1 cellular context compared by ENCODE assay signal in genomic region chr3:52704611-52705437, GRCh38.
A peak's percentile ranks its signal among the peaks of the same experiment; 100 is the strongest.
TF ChIP-seq lines count a peak whose summit lies in the region.

No MANE protein-coding gene starts in this region.

TF ChIP-seq in HepG2, 621 proteins besides CTCF, POLR2A, EP300 and RAD21 (continued from another document and continues in another):
- TF ChIP-seq HDAC2 (CRISPR knock-in tag; IDR thresholded peaks at IDR 0.05) (peak; percentile 90), SKIL (CRISPR knock-in tag; IDR thresholded peaks at IDR 0.05; ENCODE audit: borderline replicate concordance) (peak; percentile 86; the same call in 1 of the 2 replicates), ZHX1 (CRISPR knock-in tag; IDR thresholded peaks at IDR 0.05; ENCODE audit: low read depth) (peak; percentile 67), ZSCAN9 (CRISPR knock-in tag; IDR thresholded peaks at IDR 0.05; ENCODE audit: borderline replicate concordance) (peak; percentile 56; the same call in 1 of the 2 replicates), KDM4B (CRISPR knock-in tag; IDR thresholded peaks at IDR 0.05) (peak; percentile 44; the same call in 1 of the 2 replicates), SALL1 (CRISPR knock-in tag; IDR thresholded peaks at IDR 0.05) (peak; percentile 90), GZF1 (CRISPR knock-in tag; IDR thresholded peaks at IDR 0.05) (0 out of 2 replicates have a peak, but pooled peaks have one; percentile 8), CC2D1A (CRISPR knock-in tag; IDR thresholded peaks at IDR 0.05) (no peak), TP53 (CRISPR knock-in tag; conservative IDR thresholded peaks at IDR 0.05) (0 out of 2 replicates have a peak, but pooled peaks have one; percentile 24), ZNF556 (CRISPR knock-in tag; IDR thresholded peaks at IDR 0.05; ENCODE audit: borderline replicate concordance) (peak; percentile 67), KLF6 (CRISPR knock-in tag; IDR thresholded peaks at IDR 0.05) (no peak), RCOR2 (CRISPR knock-in tag; IDR thresholded peaks at IDR 0.05) (0 out of 2 replicates have a peak, but pooled peaks have one; percentile 56), PAXIP1 (CRISPR knock-in tag; conservative IDR thresholded peaks at IDR 0.05) (peak; percentile 93), TOE1 (CRISPR knock-in tag; IDR thresholded peaks at IDR 0.05) (0 out of 2 replicates have a peak, but pooled peaks have one; percentile 19), ZNF275 (CRISPR knock-in tag; IDR thresholded peaks at IDR 0.05; ENCODE audit: borderline replicate concordance) (peak; percentile 50; the same call in 1 of the 2 replicates), ELF1 (CRISPR knock-in tag; IDR thresholded peaks at IDR 0.05) (no peak; the same call in 1 of the 2 replicates), PHF5A (CRISPR knock-in tag; IDR thresholded peaks at IDR 0.05; ENCODE audit: low read depth, unreplicated experiment) (no peak), CEBPB (IDR thresholded peaks at IDR 0.05; ENCODE audit: borderline replicate concordance, low read depth, low read length) (no peak), ZFX (CRISPR knock-in tag; IDR thresholded peaks at IDR 0.05; ENCODE audit: low read depth) (peak; percentile 60), ZNF530 (CRISPR knock-in tag; IDR thresholded peaks at IDR 0.05; ENCODE audit: low read depth) (no peak), ESRRA (CRISPR knock-in tag; IDR thresholded peaks at IDR 0.05; ENCODE audit: low read depth) (peak; percentile 59), SALL2 (CRISPR knock-in tag; IDR thresholded peaks at IDR 0.05) (0 out of 2 replicates have a peak, but pooled peaks have one; percentile 29), ZNF121 (CRISPR knock-in tag; IDR thresholded peaks at IDR 0.05) (no peak)
- TF ChIP-seq, protein P1, sequence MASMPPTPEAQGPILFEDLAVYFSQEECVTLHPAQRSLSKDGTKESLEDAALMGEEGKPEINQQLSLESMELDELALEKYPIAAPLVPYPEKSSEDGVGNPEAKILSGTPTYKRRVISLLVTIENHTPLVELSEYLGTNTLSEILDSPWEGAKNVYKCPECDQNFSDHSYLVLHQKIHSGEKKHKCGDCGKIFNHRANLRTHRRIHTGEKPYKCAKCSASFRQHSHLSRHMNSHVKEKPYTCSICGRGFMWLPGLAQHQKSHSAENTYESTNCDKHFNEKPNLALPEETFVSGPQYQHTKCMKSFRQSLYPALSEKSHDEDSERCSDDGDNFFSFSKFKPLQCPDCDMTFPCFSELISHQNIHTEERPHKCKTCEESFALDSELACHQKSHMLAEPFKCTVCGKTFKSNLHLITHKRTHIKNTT (CRISPR knock-in tag; IDR thresholded peaks at IDR 0.05): no peak
- TF ChIP-seq, protein P2, sequence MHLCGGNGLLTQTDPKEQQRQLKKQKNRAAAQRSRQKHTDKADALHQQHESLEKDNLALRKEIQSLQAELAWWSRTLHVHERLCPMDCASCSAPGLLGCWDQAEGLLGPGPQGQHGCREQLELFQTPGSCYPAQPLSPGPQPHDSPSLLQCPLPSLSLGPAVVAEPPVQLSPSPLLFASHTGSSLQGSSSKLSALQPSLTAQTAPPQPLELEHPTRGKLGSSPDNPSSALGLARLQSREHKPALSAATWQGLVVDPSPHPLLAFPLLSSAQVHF (CRISPR knock-in tag; IDR thresholded peaks at IDR 0.05): no peak
- TF ChIP-seq, protein P3, sequence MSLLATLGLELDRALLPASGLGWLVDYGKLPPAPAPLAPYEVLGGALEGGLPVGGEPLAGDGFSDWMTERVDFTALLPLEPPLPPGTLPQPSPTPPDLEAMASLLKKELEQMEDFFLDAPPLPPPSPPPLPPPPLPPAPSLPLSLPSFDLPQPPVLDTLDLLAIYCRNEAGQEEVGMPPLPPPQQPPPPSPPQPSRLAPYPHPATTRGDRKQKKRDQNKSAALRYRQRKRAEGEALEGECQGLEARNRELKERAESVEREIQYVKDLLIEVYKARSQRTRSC (CRISPR knock-in tag; IDR thresholded peaks at IDR 0.05; ENCODE audit: low read depth): no peak
- TF ChIP-seq, protein P4, sequence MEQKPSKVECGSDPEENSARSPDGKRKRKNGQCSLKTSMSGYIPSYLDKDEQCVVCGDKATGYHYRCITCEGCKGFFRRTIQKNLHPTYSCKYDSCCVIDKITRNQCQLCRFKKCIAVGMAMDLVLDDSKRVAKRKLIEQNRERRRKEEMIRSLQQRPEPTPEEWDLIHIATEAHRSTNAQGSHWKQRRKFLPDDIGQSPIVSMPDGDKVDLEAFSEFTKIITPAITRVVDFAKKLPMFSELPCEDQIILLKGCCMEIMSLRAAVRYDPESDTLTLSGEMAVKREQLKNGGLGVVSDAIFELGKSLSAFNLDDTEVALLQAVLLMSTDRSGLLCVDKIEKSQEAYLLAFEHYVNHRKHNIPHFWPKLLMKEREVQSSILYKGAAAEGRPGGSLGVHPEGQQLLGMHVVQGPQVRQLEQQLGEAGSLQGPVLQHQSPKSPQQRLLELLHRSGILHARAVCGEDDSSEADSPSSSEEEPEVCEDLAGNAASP (CRISPR knock-in tag; IDR thresholded peaks at IDR 0.05; ENCODE audit: borderline replicate concordance): peak; percentile 81; the same call in 1 of the 2 replicates
- TF ChIP-seq, protein P5, sequence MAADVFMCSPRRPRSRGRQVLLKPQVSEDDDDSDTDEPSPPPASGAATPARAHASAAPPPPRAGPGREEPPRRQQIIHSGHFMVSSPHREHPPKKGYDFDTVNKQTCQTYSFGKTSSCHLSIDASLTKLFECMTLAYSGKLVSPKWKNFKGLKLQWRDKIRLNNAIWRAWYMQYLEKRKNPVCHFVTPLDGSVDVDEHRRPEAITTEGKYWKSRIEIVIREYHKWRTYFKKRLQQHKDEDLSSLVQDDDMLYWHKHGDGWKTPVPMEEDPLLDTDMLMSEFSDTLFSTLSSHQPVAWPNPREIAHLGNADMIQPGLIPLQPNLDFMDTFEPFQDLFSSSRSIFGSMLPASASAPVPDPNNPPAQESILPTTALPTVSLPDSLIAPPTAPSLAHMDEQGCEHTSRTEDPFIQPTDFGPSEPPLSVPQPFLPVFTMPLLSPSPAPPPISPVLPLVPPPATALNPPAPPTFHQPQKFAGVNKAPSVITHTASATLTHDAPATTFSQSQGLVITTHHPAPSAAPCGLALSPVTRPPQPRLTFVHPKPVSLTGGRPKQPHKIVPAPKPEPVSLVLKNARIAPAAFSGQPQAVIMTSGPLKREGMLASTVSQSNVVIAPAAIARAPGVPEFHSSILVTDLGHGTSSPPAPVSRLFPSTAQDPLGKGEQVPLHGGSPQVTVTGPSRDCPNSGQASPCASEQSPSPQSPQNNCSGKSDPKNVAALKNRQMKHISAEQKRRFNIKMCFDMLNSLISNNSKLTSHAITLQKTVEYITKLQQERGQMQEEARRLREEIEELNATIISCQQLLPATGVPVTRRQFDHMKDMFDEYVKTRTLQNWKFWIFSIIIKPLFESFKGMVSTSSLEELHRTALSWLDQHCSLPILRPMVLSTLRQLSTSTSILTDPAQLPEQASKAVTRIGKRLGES (CRISPR knock-in tag; IDR thresholded peaks at IDR 0.05; ENCODE audit: borderline replicate concordance): peak; percentile 89; the same call in 1 of the 2 replicates
- TF ChIP-seq, protein P6, sequence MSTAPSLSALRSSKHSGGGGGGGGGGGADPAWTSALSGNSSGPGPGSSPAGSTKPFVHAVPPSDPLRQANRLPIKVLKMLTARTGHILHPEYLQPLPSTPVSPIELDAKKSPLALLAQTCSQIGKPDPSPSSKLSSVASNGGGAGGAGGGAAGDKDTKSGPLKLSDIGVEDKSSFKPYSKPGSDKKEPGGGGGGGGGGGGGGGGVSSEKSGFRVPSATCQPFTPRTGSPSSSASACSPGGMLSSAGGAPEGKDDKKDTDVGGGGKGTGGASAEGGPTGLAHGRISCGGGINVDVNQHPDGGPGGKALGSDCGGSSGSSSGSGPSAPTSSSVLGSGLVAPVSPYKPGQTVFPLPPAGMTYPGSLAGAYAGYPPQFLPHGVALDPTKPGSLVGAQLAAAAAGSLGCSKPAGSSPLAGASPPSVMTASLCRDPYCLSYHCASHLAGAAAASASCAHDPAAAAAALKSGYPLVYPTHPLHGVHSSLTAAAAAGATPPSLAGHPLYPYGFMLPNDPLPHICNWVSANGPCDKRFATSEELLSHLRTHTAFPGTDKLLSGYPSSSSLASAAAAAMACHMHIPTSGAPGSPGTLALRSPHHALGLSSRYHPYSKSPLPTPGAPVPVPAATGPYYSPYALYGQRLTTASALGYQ (CRISPR knock-in tag; IDR thresholded peaks at IDR 0.05): peak; percentile 96
- TF ChIP-seq, protein P7, sequence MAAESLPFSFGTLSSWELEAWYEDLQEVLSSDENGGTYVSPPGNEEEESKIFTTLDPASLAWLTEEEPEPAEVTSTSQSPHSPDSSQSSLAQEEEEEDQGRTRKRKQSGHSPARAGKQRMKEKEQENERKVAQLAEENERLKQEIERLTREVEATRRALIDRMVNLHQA (CRISPR knock-in tag; IDR thresholded peaks at IDR 0.05): no peak
- TF ChIP-seq, protein P8, sequence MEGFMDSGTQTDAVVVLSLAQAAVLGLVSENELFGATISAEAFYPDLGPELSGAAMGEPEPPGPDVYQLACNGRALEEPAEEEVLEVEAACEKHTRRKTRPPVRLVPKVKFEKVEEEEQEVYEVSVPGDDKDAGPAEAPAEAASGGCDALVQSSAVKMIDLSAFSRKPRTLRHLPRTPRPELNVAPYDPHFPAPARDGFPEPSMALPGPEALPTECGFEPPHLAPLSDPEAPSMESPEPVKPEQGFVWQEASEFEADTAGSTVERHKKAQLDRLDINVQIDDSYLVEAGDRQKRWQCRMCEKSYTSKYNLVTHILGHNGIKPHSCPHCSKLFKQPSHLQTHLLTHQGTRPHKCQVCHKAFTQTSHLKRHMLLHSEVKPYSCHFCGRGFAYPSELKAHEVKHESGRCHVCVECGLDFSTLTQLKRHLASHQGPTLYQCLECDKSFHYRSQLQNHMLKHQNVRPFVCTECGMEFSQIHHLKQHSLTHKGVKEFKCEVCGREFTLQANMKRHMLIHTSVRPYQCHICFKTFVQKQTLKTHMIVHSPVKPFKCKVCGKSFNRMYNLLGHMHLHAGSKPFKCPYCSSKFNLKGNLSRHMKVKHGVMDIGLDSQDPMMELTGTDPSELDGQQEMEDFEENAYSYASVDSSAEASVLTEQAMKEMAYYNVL (CRISPR knock-in tag; IDR thresholded peaks at IDR 0.05; ENCODE audit: borderline replicate concordance): peak; percentile 61; the same call in 1 of the 2 replicates
